ENCODE assay signal across 1 cellular context in the genomic region with DNA sequence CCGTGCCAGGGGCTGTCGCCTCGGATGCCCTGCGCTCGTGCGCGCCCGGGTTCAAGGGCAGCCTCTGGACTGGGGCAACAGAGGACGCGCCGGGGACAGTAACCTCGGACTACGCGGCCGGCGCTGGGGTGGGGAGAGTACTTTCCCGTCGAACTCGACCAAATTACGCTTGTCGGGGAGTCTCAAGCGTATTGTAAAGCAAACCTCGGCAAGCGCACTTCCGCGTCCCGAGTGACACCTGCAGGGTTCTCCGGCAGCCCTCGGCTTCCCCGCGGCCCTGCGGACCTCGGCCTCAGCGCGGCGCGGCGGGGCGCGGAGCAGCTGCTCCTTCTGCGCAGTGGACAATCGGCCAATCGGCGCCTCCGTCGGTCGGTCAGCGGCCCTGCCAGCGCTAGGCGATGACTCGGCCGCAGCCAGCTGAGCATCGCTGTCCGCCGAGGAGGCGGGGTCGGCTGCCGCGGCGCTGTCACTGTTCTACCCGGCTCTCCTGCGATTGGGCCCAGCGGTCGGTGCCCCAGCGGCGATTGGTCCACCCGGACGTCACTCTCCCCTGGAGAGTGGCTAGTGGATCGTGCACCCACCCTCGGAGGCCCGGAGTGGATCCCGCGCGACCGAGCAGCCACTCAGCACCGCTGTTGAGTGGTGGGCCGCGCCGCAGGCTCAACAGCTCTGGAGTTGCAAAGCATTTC.
A peak's percentile ranks its signal among the peaks of the same experiment; 100 is the strongest.
TF ChIP-seq lines count a peak whose summit lies in the region.

A gene with protein sequence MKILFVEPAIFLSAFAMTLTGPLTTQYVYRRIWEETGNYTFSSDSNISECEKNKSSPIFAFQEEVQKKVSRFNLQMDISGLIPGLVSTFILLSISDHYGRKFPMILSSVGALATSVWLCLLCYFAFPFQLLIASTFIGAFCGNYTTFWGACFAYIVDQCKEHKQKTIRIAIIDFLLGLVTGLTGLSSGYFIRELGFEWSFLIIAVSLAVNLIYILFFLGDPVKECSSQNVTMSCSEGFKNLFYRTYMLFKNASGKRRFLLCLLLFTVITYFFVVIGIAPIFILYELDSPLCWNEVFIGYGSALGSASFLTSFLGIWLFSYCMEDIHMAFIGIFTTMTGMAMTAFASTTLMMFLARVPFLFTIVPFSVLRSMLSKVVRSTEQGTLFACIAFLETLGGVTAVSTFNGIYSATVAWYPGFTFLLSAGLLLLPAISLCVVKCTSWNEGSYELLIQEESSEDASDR (minus strand): TSS at position 433 of the 689 bp plus-strand sequence. CDS start 972 bp downstream, outside the sequence.

TF ChIP-seq in HCT116, 20 proteins besides CTCF, POLR2A, EP300 and RAD21 (continued from another document):
- TF ChIP-seq, protein P1, sequence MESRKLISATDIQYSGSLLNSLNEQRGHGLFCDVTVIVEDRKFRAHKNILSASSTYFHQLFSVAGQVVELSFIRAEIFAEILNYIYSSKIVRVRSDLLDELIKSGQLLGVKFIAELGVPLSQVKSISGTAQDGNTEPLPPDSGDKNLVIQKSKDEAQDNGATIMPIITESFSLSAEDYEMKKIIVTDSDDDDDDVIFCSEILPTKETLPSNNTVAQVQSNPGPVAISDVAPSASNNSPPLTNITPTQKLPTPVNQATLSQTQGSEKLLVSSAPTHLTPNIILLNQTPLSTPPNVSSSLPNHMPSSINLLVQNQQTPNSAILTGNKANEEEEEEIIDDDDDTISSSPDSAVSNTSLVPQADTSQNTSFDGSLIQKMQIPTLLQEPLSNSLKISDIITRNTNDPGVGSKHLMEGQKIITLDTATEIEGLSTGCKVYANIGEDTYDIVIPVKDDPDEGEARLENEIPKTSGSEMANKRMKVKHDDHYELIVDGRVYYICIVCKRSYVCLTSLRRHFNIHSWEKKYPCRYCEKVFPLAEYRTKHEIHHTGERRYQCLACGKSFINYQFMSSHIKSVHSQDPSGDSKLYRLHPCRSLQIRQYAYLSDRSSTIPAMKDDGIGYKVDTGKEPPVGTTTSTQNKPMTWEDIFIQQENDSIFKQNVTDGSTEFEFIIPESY (IDR thresholded peaks at IDR 0.05; ENCODE audit: extremely low read depth, insufficient replicate concordance, low read length): no peak
- 0 out of 2 replicates have a peak, but pooled peaks have one; percentile 26 for TF ChIP-seq ELF1 (IDR thresholded peaks at IDR 0.05; ENCODE audit: borderline replicate concordance, low read depth)
- no peak for TF ChIP-seq YY1 (IDR thresholded peaks at IDR 0.05; ENCODE audit: extremely low read depth, insufficient replicate concordance, low read depth, low read length)
- no peak for TF ChIP-seq ZNF274 (IDR thresholded peaks at IDR 0.05; ENCODE audit: low read depth, low read length)
- no peak for TF ChIP-seq SRF (IDR thresholded peaks at IDR 0.05; ENCODE audit: low read depth)
- peak; percentile 34; the same call in 1 of the 2 replicates for TF ChIP-seq POLR2AphosphoS5 (IDR thresholded peaks at IDR 0.05; ENCODE audit: low read depth, low read length)
- no peak for TF ChIP-seq CEBPB (IDR thresholded peaks at IDR 0.05; ENCODE audit: low read depth)
- TF ChIP-seq, protein P2, sequence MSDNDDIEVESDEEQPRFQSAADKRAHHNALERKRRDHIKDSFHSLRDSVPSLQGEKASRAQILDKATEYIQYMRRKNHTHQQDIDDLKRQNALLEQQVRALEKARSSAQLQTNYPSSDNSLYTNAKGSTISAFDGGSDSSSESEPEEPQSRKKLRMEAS (IDR thresholded peaks at IDR 0.05): peak; percentile 72
- TF ChIP-seq, protein P3, sequence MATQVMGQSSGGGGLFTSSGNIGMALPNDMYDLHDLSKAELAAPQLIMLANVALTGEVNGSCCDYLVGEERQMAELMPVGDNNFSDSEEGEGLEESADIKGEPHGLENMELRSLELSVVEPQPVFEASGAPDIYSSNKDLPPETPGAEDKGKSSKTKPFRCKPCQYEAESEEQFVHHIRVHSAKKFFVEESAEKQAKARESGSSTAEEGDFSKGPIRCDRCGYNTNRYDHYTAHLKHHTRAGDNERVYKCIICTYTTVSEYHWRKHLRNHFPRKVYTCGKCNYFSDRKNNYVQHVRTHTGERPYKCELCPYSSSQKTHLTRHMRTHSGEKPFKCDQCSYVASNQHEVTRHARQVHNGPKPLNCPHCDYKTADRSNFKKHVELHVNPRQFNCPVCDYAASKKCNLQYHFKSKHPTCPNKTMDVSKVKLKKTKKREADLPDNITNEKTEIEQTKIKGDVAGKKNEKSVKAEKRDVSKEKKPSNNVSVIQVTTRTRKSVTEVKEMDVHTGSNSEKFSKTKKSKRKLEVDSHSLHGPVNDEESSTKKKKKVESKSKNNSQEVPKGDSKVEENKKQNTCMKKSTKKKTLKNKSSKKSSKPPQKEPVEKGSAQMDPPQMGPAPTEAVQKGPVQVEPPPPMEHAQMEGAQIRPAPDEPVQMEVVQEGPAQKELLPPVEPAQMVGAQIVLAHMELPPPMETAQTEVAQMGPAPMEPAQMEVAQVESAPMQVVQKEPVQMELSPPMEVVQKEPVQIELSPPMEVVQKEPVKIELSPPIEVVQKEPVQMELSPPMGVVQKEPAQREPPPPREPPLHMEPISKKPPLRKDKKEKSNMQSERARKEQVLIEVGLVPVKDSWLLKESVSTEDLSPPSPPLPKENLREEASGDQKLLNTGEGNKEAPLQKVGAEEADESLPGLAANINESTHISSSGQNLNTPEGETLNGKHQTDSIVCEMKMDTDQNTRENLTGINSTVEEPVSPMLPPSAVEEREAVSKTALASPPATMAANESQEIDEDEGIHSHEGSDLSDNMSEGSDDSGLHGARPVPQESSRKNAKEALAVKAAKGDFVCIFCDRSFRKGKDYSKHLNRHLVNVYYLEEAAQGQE (IDR thresholded peaks at IDR 0.05; ENCODE audit: low read depth): no peak
- peak; percentile 89 for TF ChIP-seq TCF7L2 (IDR thresholded peaks at IDR 0.05; ENCODE audit: borderline replicate concordance, extremely low read depth, insufficient read depth, insufficient read length)
- TF ChIP-seq SIN3A (IDR thresholded peaks at IDR 0.05; ENCODE audit: low read depth): 0 out of 2 replicates have a peak, but pooled peaks have one; percentile 56
